In genomic region chr1:98001764-98002163, GRCh38 we compare ENCODE assay signal across 1 cellular context.
TF ChIP-seq lines count a peak whose summit lies in the region.

No MANE protein-coding gene starts in this region.

TF ChIP-seq in H1, 55 proteins besides CTCF, POLR2A, EP300 and RAD21 (continued from another document):
- TF ChIP-seq CHD7 (IDR thresholded peaks at IDR 0.05; ENCODE audit: insufficient replicate concordance, low read length) = no peak
- TF ChIP-seq RXRA (IDR thresholded peaks at IDR 0.05; ENCODE audit: insufficient read depth, low read depth, low read length) = no peak
- TF ChIP-seq TBP (IDR thresholded peaks at IDR 0.05; ENCODE audit: low read depth, low read length) = no peak
- no peak for TF ChIP-seq TEAD4 (IDR thresholded peaks at IDR 0.05; ENCODE audit: low read depth, low read length)
- TF ChIP-seq TCF12 (IDR thresholded peaks at IDR 0.05; ENCODE audit: low read depth, low read length) = no peak
- no peak for TF ChIP-seq CBX5 (IDR thresholded peaks at IDR 0.05; ENCODE audit: low read depth, low read length)
TF ChIP-seq in H1: peak in this region for 0.
